In the genomic region with DNA sequence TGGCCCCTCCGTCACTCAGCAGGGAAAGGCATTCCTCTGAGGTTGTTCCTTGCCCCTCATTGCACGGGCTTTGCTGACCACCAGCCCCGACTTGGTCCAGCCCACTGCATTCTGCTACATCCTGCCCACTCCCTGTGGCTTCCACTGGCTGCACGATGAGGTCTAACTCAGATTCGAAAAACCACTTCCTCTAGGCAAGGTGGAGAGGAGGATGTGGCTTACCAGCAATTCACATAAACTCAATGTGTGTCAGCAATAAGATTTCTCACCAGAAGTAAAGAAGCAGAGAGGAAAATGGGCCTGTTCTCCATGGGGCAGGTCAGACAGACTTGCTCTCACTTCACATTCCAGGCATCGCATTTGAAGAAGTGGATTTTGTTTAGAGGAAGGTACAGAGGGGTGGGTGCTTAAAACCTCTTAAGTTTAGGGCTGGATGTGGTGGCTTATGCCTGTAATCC, we compare ENCODE assay signal across 8 cellular contexts. TPM values are rescaled to one million over a fixed set of nuclear protein-coding genes. Genes with fewer than 3 reads are reported as not detected.
DNase-seq lines count a peak whose midpoint lies in the region; ATAC-seq and TF ChIP-seq lines count a peak whose summit lies in the region.

No MANE protein-coding gene starts in this region.

- peaks cover 19% of the 10 kb centered on the region for H3K36me3 ChIP-seq in lower lobe of right lung

- DNase-seq in EL = peak; percentile 81
- DNase-seq in activated CD4-positive, alpha-beta T cell treated with anti-CD3 and anti-CD28 coated beads, Interleukin-2, amount 10 ng/mL, durations not matched to agents 24 days and 14 days = peak; percentile 94
- DNase-seq in lower lobe of right lung = no peak
- no peak for DNase-seq in NCI-H1417 treated with DMSO at 0.1 percent for 48 hours (lab: John Stamatoyannopoulos, UW)
- DNase-seq in cortex of kidney (lab: John Stamatoyannopoulos, UW) = no peak
- no peak for DNase-seq in lower leg skin (ENCODE audit: low spot score in 2 of 2)

- WGBS in lower leg skin, 2 donors = 66 to 73% methylated on average over 6 of the region's 6 CpGs

- H3K9me3 Mint-ChIP-seq in activated CD4-positive, alpha-beta T cell treated with anti-CD3 and anti-CD28 coated beads, Interleukin-2, amount 10 ng/mL, durations not matched to agents 24 days and 14 days = peaks cover 11% of the 10 kb centered on the region

- no peaks in the 10 kb centered on the region for H3K9me3 ChIP-seq in lower lobe of right lung

- ATAC-seq in GM21381 (IDR thresholded peaks at IDR 0.05; ENCODE audit: unreplicated experiment) (peak; percentile 65), HG03575 (IDR thresholded peaks at IDR 0.05; ENCODE audit: extremely low read depth, insufficient number of reproducible peaks, low FRiP score, unreplicated experiment) (peak; percentile 48), lower lobe of right lung (peak; percentile 20 to 30)

- TF ChIP-seq CTCF in lower lobe of right lung (IDR thresholded peaks at IDR 0.05) (no peak), lower leg skin (IDR thresholded peaks at IDR 0.05) (no peak)

- H3K4me1 ChIP-seq in lower lobe of right lung = peaks cover 54% of the 10 kb centered on the region

- peak overlapping the region; percentile 24 for H3K27ac ChIP-seq in lower lobe of right lung

- H3K4me3 Mint-ChIP-seq in activated CD4-positive, alpha-beta T cell treated with anti-CD3 and anti-CD28 coated beads, Interleukin-2, amount 10 ng/mL, durations not matched to agents 24 days and 14 days = peak overlapping the region; percentile 78

- H3K27me3 Mint-ChIP-seq in activated CD4-positive, alpha-beta T cell treated with anti-CD3 and anti-CD28 coated beads, Interleukin-2, amount 10 ng/mL, durations not matched to agents 24 days and 14 days = no peaks in the 10 kb centered on the region

- H3K36me3 Mint-ChIP-seq in activated CD4-positive, alpha-beta T cell treated with anti-CD3 and anti-CD28 coated beads, Interleukin-2, amount 10 ng/mL, durations not matched to agents 24 days and 14 days (ENCODE audit: low read depth) = peaks cover 58% of the 10 kb centered on the region

- intact Hi-C loops in activated CD4-positive, alpha-beta T cell treated with anti-CD3 and anti-CD28 coated beads, Interleukin-2, amount 10 ng/mL, durations not matched to agents 24 days and 14 days (cut with micrococcal nuclease) = loop anchor here (1.0 to 5.0 kb wide), 9 partner anchors 23 to 832 kb away; partner anchors contain the start of genes CALM1 and CCDC88C
- intact Hi-C loops in lower lobe of right lung (cut with DNase I) (no loop called here), lower leg skin (cut with DNase I; ENCODE audit: low total_unique reads) (no loop called here)

- H3K4me1 Mint-ChIP-seq in activated CD4-positive, alpha-beta T cell treated with anti-CD3 and anti-CD28 coated beads, Interleukin-2, amount 10 ng/mL, durations not matched to agents 24 days and 14 days = peaks cover 79% of the 10 kb centered on the region

- peak overlapping the region; percentile 99 for H3K27ac Mint-ChIP-seq in activated CD4-positive, alpha-beta T cell treated with anti-CD3 and anti-CD28 coated beads, Interleukin-2, amount 10 ng/mL, durations not matched to agents 24 days and 14 days

- no peaks in the 10 kb centered on the region for H3K27me3 ChIP-seq in lower lobe of right lung (ENCODE audit: low read depth)

- no peak overlapping the region for H3K4me3 ChIP-seq in lower lobe of right lung
- H3K4me3 ChIP-seq in lower leg skin (ENCODE audit: low read depth, poor library complexity, severe bottlenecking) = no peak overlapping the region

- no peak for TF ChIP-seq POLR2A in lower leg skin (IDR thresholded peaks at IDR 0.05)

RNA-seq across cellular contexts. Expression of gene GPR68, which starts 14.7 kb away (rescaled TPM):
- 4.6 and 4.9 TPM in 2 replicates for total RNA-seq in activated CD4-positive, alpha-beta T cell treated with anti-CD3 and anti-CD28 coated beads, Interleukin-2, amount 10 ng/mL, durations not matched to agents 24 days and 14 days
- 3.4 TPM for total RNA-seq in lower lobe of right lung
- total RNA-seq in lower leg skin = 1 to 10 TPM; 1.3 to 4.1 (median 3.2) TPM

Comparison
In these comparisons a context has a peak if more than half of its experiments do, and no peak if none do; other contexts are left out.
1. DNase-seq: peak in EL (single experiment) and activated CD4-positive, alpha-beta T cell treated with anti-CD3 and anti-CD28 coated beads, Interleukin-2, amount 10 ng/mL, durations not matched to agents 24 days and 14 days (single experiment); none in lower lobe of right lung (single experiment), NCI-H1417 treated with DMSO at 0.1 percent for 48 hours (single experiment), cortex of kidney (single experiment) and lower leg skin (0 of 2).
2. Peak in every context shown above with its lines, with median percentiles within 50 percentile points of each other: ATAC-seq.